ENCODE assay signal across 8 cellular contexts in genomic region chr4:137124278-137124932, GRCh38.
DNase-seq lines count a peak whose midpoint lies in the region; TF ChIP-seq lines count a peak whose summit lies in the region.

No MANE protein-coding gene starts in this region.

- H3K4me3 ChIP-seq in HFF-Myc (replicated peaks; ENCODE audit: low read depth, low read length), result peak overlapping the region; percentile 19; the same call in 1 of the 2 replicates
- peak overlapping the region; percentile 61 for H3K4me3 ChIP-seq in MM.1S (ENCODE audit: low read length)

- H3K4me3 Mint-ChIP-seq in osteocyte (ENCODE audit: unreplicated experiment), result peak overlapping the region; percentile 55

- H3K9me3 ChIP-seq in MM.1S (replicated peaks; ENCODE audit: insufficient read depth, low read length), result no peaks in the 10 kb centered on the region

- no peaks in the 10 kb centered on the region for H3K79me2 ChIP-seq in MM.1S (ENCODE audit: low read length)

- no peaks in the 10 kb centered on the region for H3K36me3 Mint-ChIP-seq in osteocyte (ENCODE audit: unreplicated experiment)

- peaks cover under 1% of the 10 kb centered on the region for H3K9me3 Mint-ChIP-seq in osteocyte (ENCODE audit: unreplicated experiment)

- DNase-seq in GM10248 (ENCODE audit: extremely low spot score), result peak; percentile 8
- DNase-seq in HFF-Myc (ENCODE audit: extremely low read depth, low read depth), result peak; percentile 74
- DNase-seq in MM.1S, result peak; percentile 65
- peak; percentile 24 to 25 for DNase-seq in SHP77 (lab: John Stamatoyannopoulos, UW)
- DNase-seq in fibroblast of peridontal ligament (ENCODE audit: extremely low read depth), result peak; percentile 92
- no peak for DNase-seq in osteocyte (ENCODE audit: extremely low spot score, unreplicated experiment)
- DNase-seq in T1000 (lab: John Stamatoyannopoulos, UW), result no peak
- DNase-seq in C1 segment of cervical spinal cord (lab: John Stamatoyannopoulos, UW), result no peak

- no peaks in the 10 kb centered on the region for H3K36me3 ChIP-seq in MM.1S (replicated peaks; ENCODE audit: insufficient read depth, low read length)

- no peaks in the 10 kb centered on the region for H3K27me3 Mint-ChIP-seq in osteocyte (ENCODE audit: unreplicated experiment)

- H3K9me2 ChIP-seq in MM.1S (replicated peaks; ENCODE audit: insufficient read depth, low read length), result no peaks in the 10 kb centered on the region

- H4K20me1 ChIP-seq in MM.1S (ENCODE audit: insufficient read depth, low read length), result no peaks in the 10 kb centered on the region

- peak overlapping the region; percentile 9; the same call in 1 of the 2 replicates for H3K27ac ChIP-seq in MM.1S (ENCODE audit: low read length)

- no peaks in the 10 kb centered on the region for H3K4me1 ChIP-seq in MM.1S (ENCODE audit: low read length)

- no peaks in the 10 kb centered on the region for H3F3A ChIP-seq in MM.1S (ENCODE audit: insufficient read depth, low read length)

- TF ChIP-seq CTCF in GM10248 (IDR thresholded peaks at IDR 0.05; ENCODE audit: control extremely low read depth, extremely low read depth, low read depth, missing control alignments) (peak; percentile 48), HFF-Myc (IDR thresholded peaks at IDR 0.05; ENCODE audit: low read depth, low read length, missing control alignments) (peak; percentile 63), MM.1S (IDR thresholded peaks at IDR 0.05; ENCODE audit: low read length) (peak; percentile 60), osteocyte (IDR thresholded peaks at IDR 0.05) (peak; percentile 84)

- H3K27me3 ChIP-seq in MM.1S (replicated peaks; ENCODE audit: insufficient read depth, low read length), result no peaks in the 10 kb centered on the region

- peak overlapping the region; percentile 27; the same call in 1 of the 2 replicates for H3K9ac ChIP-seq in MM.1S (ENCODE audit: low read length)

- CTCF ChIA-PET in GM10248 (lab: Yijun Ruan, JAX), result interaction anchor here (0.7 to 2.0 kb wide), 15 partner anchors 8 to 1746 kb away, joined by 3 to 12 read pairs (median 3); no protein-coding TSS in a partner anchor

- POLR2A ChIA-PET in GM10248 (lab: Yijun Ruan, JAX), result no interaction called here

- no peak overlapping the region for H3K27ac Mint-ChIP-seq in osteocyte (ENCODE audit: unreplicated experiment)

- peak overlapping the region; percentile 50 for H2AFZ ChIP-seq in MM.1S (ENCODE audit: low read length)

- H3K4me2 ChIP-seq in MM.1S (ENCODE audit: low read depth, low read length), result peak overlapping the region; percentile 51; the same call in 1 of the 2 replicates

- H3K4me1 Mint-ChIP-seq in osteocyte (ENCODE audit: unreplicated experiment), result peaks cover 14% of the 10 kb centered on the region

Comparison
In these comparisons a context has a peak if more than half of its experiments do, and no peak if none do; other contexts are left out.
1. DNase-seq: peak in GM10248 (single experiment), HFF-Myc (single experiment), MM.1S (single experiment), SHP77 (2 of 2) and fibroblast of peridontal ligament (single experiment); none in osteocyte (single experiment), T1000 (single experiment) and C1 segment of cervical spinal cord (0 of 14).
2. Peak in every context shown above with its lines, with median percentiles within 50 percentile points of each other: CTCF ChIP-seq.